8 cellular contexts compared by ENCODE assay signal in genomic region chr20:41137412-41138216, GRCh38. TPM values are rescaled to one million over a fixed set of nuclear protein-coding genes. Genes with fewer than 3 reads are reported as not detected.
A peak's percentile ranks its signal among the peaks of the same experiment; 100 is the strongest.
DNase-seq lines count a peak whose midpoint lies in the region; ATAC-seq and TF ChIP-seq lines count a peak whose summit lies in the region.

TSS of gene PLCG1 (plus strand) at chr20:41137543. CDS start at chr20:41137642, 99 bp downstream.

- H3K9me3 ChIP-seq in liver (ENCODE audit: control insufficient read depth in 4 of 4, low read length in 3 of 4), result no peaks in the 10 kb centered on the region

- intact Hi-C loops in activated CD4-positive, alpha-beta T cell treated with anti-CD3 and anti-CD28 coated beads, Interleukin-2, amount 10 ng/mL, durations not matched to agents 24 days and 14 days (cut with micrococcal nuclease), result loop anchor here (5.0 to 10.0 kb wide), 3 partner anchors 35 to 557 kb away; partner anchors contain the start of gene CHD6
- intact Hi-C loops in dendritic cell treated with granulocyte-macrophage colony-stimulating factor and Interleukin-4, amounts not matched to agents 40 ng/mL and 50 ng/mL, for 4 days (cut with micrococcal nuclease), result no loop called here

- TF ChIP-seq POLR2A in GM18951 (IDR thresholded peaks at IDR 0.05; ENCODE audit: extremely low read depth, insufficient read depth, insufficient read length), result peak; percentile 52

- 3% methylated on average over 89 of the region's 89 CpGs for WGBS in liver

- peak; percentile 87 for DNase-seq in AG08395 (ENCODE audit: low spot score)
- DNase-seq in NCI-H460 (ENCODE audit: extremely low read depth, low read depth), result peak; percentile 53
- DNase-seq in activated CD4-positive, alpha-beta T cell treated with anti-CD3 and anti-CD28 coated beads, Interleukin-2, amount 10 ng/mL, durations not matched to agents 24 days and 14 days, result peak; percentile 93
- DNase-seq in stimulated activated CD4-positive, alpha-beta T cell treated with anti-CD3 and anti-CD28 coated beads, Interleukin-2, amount 100 ng/mL, for 48 hours, result peak; percentile 65 to 79

- H3K27ac ChIP-seq in liver (ENCODE audit: low read depth in 1 of 2, low read length in 2 of 2), result peak within 1 kb of the TSS; percentile 87 to 92

- peaks cover 61% of the 10 kb centered on the region for H3K4me1 Mint-ChIP-seq in activated CD4-positive, alpha-beta T cell treated with anti-CD3 and anti-CD28 coated beads, Interleukin-2, amount 10 ng/mL, durations not matched to agents 24 days and 14 days
- peaks cover 23% of the 10 kb centered on the region for H3K4me1 Mint-ChIP-seq in dendritic cell treated with granulocyte-macrophage colony-stimulating factor and Interleukin-4, amounts not matched to agents 40 ng/mL and 50 ng/mL, for 4 days (ENCODE audit: low read depth)

- peak within 1 kb of the TSS; percentile 96 for H3K4me3 Mint-ChIP-seq in activated CD4-positive, alpha-beta T cell treated with anti-CD3 and anti-CD28 coated beads, Interleukin-2, amount 10 ng/mL, durations not matched to agents 24 days and 14 days
- peak within 1 kb of the TSS; percentile 80 for H3K4me3 Mint-ChIP-seq in dendritic cell treated with granulocyte-macrophage colony-stimulating factor and Interleukin-4, amounts not matched to agents 40 ng/mL and 50 ng/mL, for 4 days

- peaks cover 0 to 27% (median 13%) of the 10 kb centered on the region in 4 donors for H3K4me1 ChIP-seq in liver (ENCODE audit: control insufficient read depth in 4 of 4, insufficient read depth in 4 of 4, low read length in 3 of 4)

- no peak for TF ChIP-seq RAD21 in liver (IDR thresholded peaks at IDR 0.05)

- no peaks in the 10 kb centered on the region for H3K9me3 Mint-ChIP-seq in activated CD4-positive, alpha-beta T cell treated with anti-CD3 and anti-CD28 coated beads, Interleukin-2, amount 10 ng/mL, durations not matched to agents 24 days and 14 days
- no peaks in the 10 kb centered on the region for H3K9me3 Mint-ChIP-seq in dendritic cell treated with granulocyte-macrophage colony-stimulating factor and Interleukin-4, amounts not matched to agents 40 ng/mL and 50 ng/mL, for 4 days

- H3K27me3 ChIP-seq in liver (ENCODE audit: control insufficient read depth in 4 of 4, insufficient read depth in 4 of 4, low read length in 3 of 4), result no peaks in the 10 kb centered on the region

- H3K4me3 ChIP-seq in liver (ENCODE audit: low read depth in 1 of 3, low read length in 3 of 3), result peak within 1 kb of the TSS; percentile 76 to 90 (median 78)

- H3K27ac Mint-ChIP-seq in activated CD4-positive, alpha-beta T cell treated with anti-CD3 and anti-CD28 coated beads, Interleukin-2, amount 10 ng/mL, durations not matched to agents 24 days and 14 days, result peak within 1 kb of the TSS; percentile 95
- no peak within 1 kb of the TSS for H3K27ac Mint-ChIP-seq in dendritic cell treated with granulocyte-macrophage colony-stimulating factor and Interleukin-4, amounts not matched to agents 40 ng/mL and 50 ng/mL, for 4 days

- H3K36me3 ChIP-seq in liver (ENCODE audit: control insufficient read depth in 4 of 4, insufficient read depth in 3 of 4, low read depth in 1 of 4, low read length in 3 of 4), result no peaks in the 10 kb centered on the region

- no peak for TF ChIP-seq CTCF in liver (IDR thresholded peaks at IDR 0.05; ENCODE audit: low read depth, low read length, missing input control)

- in situ Hi-C loops in GM18951 (cut with MboI; ENCODE audit: low sequenced_read_pairs, unreplicated experiment), result no loop called here

- H3K36me3 Mint-ChIP-seq in activated CD4-positive, alpha-beta T cell treated with anti-CD3 and anti-CD28 coated beads, Interleukin-2, amount 10 ng/mL, durations not matched to agents 24 days and 14 days (ENCODE audit: low read depth), result peaks cover 28% of the 10 kb centered on the region
- H3K36me3 Mint-ChIP-seq in dendritic cell treated with granulocyte-macrophage colony-stimulating factor and Interleukin-4, amounts not matched to agents 40 ng/mL and 50 ng/mL, for 4 days (ENCODE audit: low read depth), result no peaks in the 10 kb centered on the region

- H3K27me3 Mint-ChIP-seq in activated CD4-positive, alpha-beta T cell treated with anti-CD3 and anti-CD28 coated beads, Interleukin-2, amount 10 ng/mL, durations not matched to agents 24 days and 14 days, result no peaks in the 10 kb centered on the region
- peaks cover 66% of the 10 kb centered on the region for H3K27me3 Mint-ChIP-seq in dendritic cell treated with granulocyte-macrophage colony-stimulating factor and Interleukin-4, amounts not matched to agents 40 ng/mL and 50 ng/mL, for 4 days

- H3K9ac ChIP-seq in liver (ENCODE audit: low read depth in 1 of 2, low read length in 2 of 2), result peak within 1 kb of the TSS; percentile 32 to 85

- ATAC-seq in HG03175 (IDR thresholded peaks at IDR 0.05; ENCODE audit: unreplicated experiment), result peak; percentile 59

TF ChIP-seq in liver, 16 proteins besides CTCF, POLR2A, EP300 and RAD21:
- no peak for TF ChIP-seq YY1 (IDR thresholded peaks at IDR 0.05)

RNA-seq across cellular contexts. Expression of gene PLCG1, which starts in this region (rescaled TPM):
- 15.4 and 16.4 TPM in 2 replicates for total RNA-seq in NCI-H460 (2014; rRNA removed; shearing (Covaris generic))
- 77.9 and 122 TPM in 2 replicates for polyA plus RNA-seq in NCI-H460 (2014; cell fraction: nucleus; rRNA removed)
- total RNA-seq in activated CD4-positive, alpha-beta T cell treated with anti-CD3 and anti-CD28 coated beads, Interleukin-2, amount 10 ng/mL, durations not matched to agents 24 days and 14 days, result 246 and 255 TPM in 2 replicates
- 10 to 100 TPM; 25.8 to 30.4 TPM for total RNA-seq in liver
- polyA plus RNA-seq in liver, result 1 to 10 TPM; 2.0 to 6.3 TPM

Comparison
In these comparisons a context has a peak if more than half of its experiments do, and no peak if none do; other contexts are left out.
1. Peak in every context shown above with its lines: DNase-seq, ATAC-seq, H3K4me3 ChIP-seq and H3K27ac ChIP-seq.